8 cellular contexts compared by ENCODE assay signal in the genomic region with DNA sequence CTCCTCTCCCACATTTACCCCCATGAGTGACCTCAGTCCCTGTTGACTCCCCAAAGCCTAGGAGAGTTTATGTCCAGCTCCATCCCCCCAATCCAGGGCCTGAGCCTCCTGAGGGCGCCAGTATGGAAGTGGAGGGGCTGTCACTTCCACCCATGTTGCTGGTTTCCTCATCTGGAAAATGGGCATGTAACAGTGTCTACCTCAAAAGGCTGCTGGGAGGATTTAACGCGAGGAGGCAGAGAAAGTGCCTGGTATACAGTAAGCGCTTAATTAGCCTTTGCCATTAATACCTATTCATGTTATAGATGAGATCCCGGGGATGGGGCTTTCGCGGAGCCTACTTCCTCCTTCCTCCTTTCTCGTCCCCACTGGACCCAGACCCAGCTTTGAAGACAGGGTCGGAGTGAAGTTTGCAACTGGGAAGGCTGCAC. TPM values are rescaled to one million over a fixed set of nuclear protein-coding genes. Genes with fewer than 3 reads are reported as not detected.
A peak's percentile ranks its signal among the peaks of the same experiment; 100 is the strongest.
DNase-seq lines count a peak whose midpoint lies in the region; ATAC-seq and TF ChIP-seq lines count a peak whose summit lies in the region.

No MANE protein-coding gene starts in this region.

- TF ChIP-seq POLR2A in right lobe of liver (IDR thresholded peaks at IDR 0.05): no peak
- TF ChIP-seq POLR2A in upper lobe of left lung (IDR thresholded peaks at IDR 0.05): no peak

- no peaks in the 10 kb centered on the region for H3K27me3 ChIP-seq in left ventricle myocardium inferior (ENCODE audit: low read depth)
- no peaks in the 10 kb centered on the region for H3K27me3 ChIP-seq in ascending aorta
- H3K27me3 ChIP-seq in right lobe of liver: no peaks in the 10 kb centered on the region
- H3K27me3 ChIP-seq in upper lobe of left lung: no peaks in the 10 kb centered on the region

- H3K27ac ChIP-seq in left ventricle myocardium inferior (replicated peaks) (peak overlapping the region; percentile 86), ascending aorta (peak overlapping the region; percentile 66 to 73), right lobe of liver (peak overlapping the region; percentile 78 to 89 (median 79)), upper lobe of left lung (peak overlapping the region; percentile 74 to 94 (median 90))

- 0% methylated on average over 6 of the region's 9 CpGs for WGBS in right lobe of liver (ENCODE audit: insufficient coverage, low coverage, low lambda C conversion rate, missing lambda C conversion rate)
- 0 to 3% methylated on average over 1 to 8 of the region's 9 CpGs for WGBS in upper lobe of left lung, 2 donors

- DNase-seq in left ventricle myocardium inferior (no peak), left ventricle myocardium superior (no peak), ascending aorta (ENCODE audit: low spot score in 2 of 2) (no peak), right lobe of liver (no peak), upper lobe of left lung (no peak), dedifferentiated amniotic fluid mesenchymal stem cell (ENCODE audit: extremely low spot score) (no peak), SW480 (ENCODE audit: low spot score) (no peak), cerebellum (ENCODE audit: low spot score) (no peak)

- H3K4me3 ChIP-seq in left ventricle myocardium inferior: peak overlapping the region; percentile 89
- H3K4me3 ChIP-seq in ascending aorta: peak overlapping the region; percentile 86 to 98
- peak overlapping the region; percentile 89 to 98 (median 98) for H3K4me3 ChIP-seq in right lobe of liver
- H3K4me3 ChIP-seq in upper lobe of left lung: peak overlapping the region; percentile 67 to 90 (median 82)

- peaks cover 22% of the 10 kb centered on the region for H3K36me3 ChIP-seq in left ventricle myocardium inferior
- peaks cover 0 to 13% of the 10 kb centered on the region in 2 donors for H3K36me3 ChIP-seq in ascending aorta
- H3K36me3 ChIP-seq in right lobe of liver: peaks cover 0 to 9% (median 4%) of the 10 kb centered on the region in 4 donors
- peaks cover 0 to 32% (median 21%) of the 10 kb centered on the region in 4 donors for H3K36me3 ChIP-seq in upper lobe of left lung

- TF ChIP-seq EP300 in upper lobe of left lung (IDR thresholded peaks at IDR 0.05): no peak

- intact Hi-C loops in left ventricle myocardium inferior (cut with micrococcal nuclease) (no loop called here), left ventricle myocardium superior (cut with micrococcal nuclease) (no loop called here), ascending aorta (cut with DNase I) (loop anchor here (1.0 to 5.0 kb wide), 4 partner anchors 23 to 128 kb away; a partner anchor contains a TSS), right lobe of liver (cut with DNase I) (loop anchor here in 1 of 2 donors (10.0 kb wide), 1 partner anchor 45 kb away; a partner anchor contains a TSS)

- TF ChIP-seq CTCF in left ventricle myocardium inferior (IDR thresholded peaks at IDR 0.05; ENCODE audit: borderline replicate concordance): no peak
- TF ChIP-seq CTCF in ascending aorta (IDR thresholded peaks at IDR 0.05): no peak
- no peak for TF ChIP-seq CTCF in right lobe of liver (IDR thresholded peaks at IDR 0.05)
- TF ChIP-seq CTCF in upper lobe of left lung (IDR thresholded peaks at IDR 0.05): no peak

- H3K4me1 ChIP-seq in left ventricle myocardium inferior (peaks cover 44% of the 10 kb centered on the region), ascending aorta (peaks cover 0 to 14% of the 10 kb centered on the region in 2 donors), right lobe of liver (peaks cover 0 to 3% (median 2%) of the 10 kb centered on the region in 4 donors), upper lobe of left lung (peaks cover 16 to 29% (median 23%) of the 10 kb centered on the region in 4 donors)

- ATAC-seq in left ventricle myocardium superior (no peak), right lobe of liver (no peak), upper lobe of left lung (ENCODE audit: low FRiP score in 2 of 2) (no peak)

- H3K9me3 ChIP-seq in left ventricle myocardium inferior (replicated peaks) (no peaks in the 10 kb centered on the region), ascending aorta (no peaks in the 10 kb centered on the region), right lobe of liver (no peaks in the 10 kb centered on the region), upper lobe of left lung (no peaks in the 10 kb centered on the region)

RNA-seq across cellular contexts. Expression of a gene that starts 0.5 kb away (rescaled TPM):
- total RNA-seq in left ventricle myocardium inferior (55.1 TPM), left ventricle myocardium superior (56.0 TPM), ascending aorta (80.7 TPM), right lobe of liver (100 to 1,000 TPM in 1 of 6 experiments, 10 to 100 TPM in 5; 63.9 to 106 (median 72.9) TPM), upper lobe of left lung (100 to 1,000 TPM in 5 of 6 donors, 10 to 100 TPM in 1; 91.5 to 569 (median 152) TPM), cerebellum (42.8 TPM)

RNA-seq across cellular contexts. Expression of a gene that starts 23.4 kb away (rescaled TPM):
- total RNA-seq in left ventricle myocardium inferior: 142 TPM
- 157 TPM for total RNA-seq in left ventricle myocardium superior
- total RNA-seq in ascending aorta: 183 TPM
- 10 to 100 TPM; 39.6 to 74.9 (median 50.1) TPM for total RNA-seq in right lobe of liver
- total RNA-seq in upper lobe of left lung: 100 to 1,000 TPM; 104 to 388 (median 169) TPM
- 41.6 TPM for total RNA-seq in cerebellum

RNA-seq across cellular contexts. Expression of a gene that starts 40.4 kb away (rescaled TPM):
- total RNA-seq in left ventricle myocardium inferior (20.0 TPM), left ventricle myocardium superior (36.1 TPM), ascending aorta (59.9 TPM), right lobe of liver (1 to 10 TPM; 1.2 to 5.8 (median 2.7) TPM), upper lobe of left lung (10 to 100 TPM; 22.8 to 38.2 (median 31.2) TPM), cerebellum (3.3 TPM)

RNA-seq across cellular contexts. Expression of a gene that starts 40.5 kb away (rescaled TPM):
- 31.3 TPM for total RNA-seq in left ventricle myocardium inferior
- 25.3 TPM for total RNA-seq in left ventricle myocardium superior
- 0.11 TPM for total RNA-seq in ascending aorta
- total RNA-seq in right lobe of liver: 10 to 100 TPM; 11.4 to 35.5 (median 22.4) TPM
- total RNA-seq in upper lobe of left lung: 10 to 100 TPM; 12.7 to 53.9 (median 20.5) TPM
- total RNA-seq in cerebellum: 1.1 TPM

RNA-seq across cellular contexts. Expression of a gene that starts 46.6 kb away (rescaled TPM):
- 11.1 TPM for total RNA-seq in left ventricle myocardium inferior
- total RNA-seq in left ventricle myocardium superior: 12.3 TPM
- 51.8 TPM for total RNA-seq in ascending aorta
- total RNA-seq in right lobe of liver: 1 to 10 TPM; 5.2 to 9.5 (median 7.1) TPM
- 10 to 100 TPM; 17.8 to 49.9 (median 37.2) TPM for total RNA-seq in upper lobe of left lung
- total RNA-seq in cerebellum: 6.4 TPM
